In genomic region chr1:219283541-219283940, GRCh38 we compare ENCODE assay signal across 23 cellular contexts.
DNase-seq lines count a peak whose midpoint lies in the region; ATAC-seq and TF ChIP-seq lines count a peak whose summit lies in the region.
"Had no signal": no experiment of that assay in that cellular context is flagged by ENCODE, and none has a peak within 500 bp of the region (broad histone marks: within the 10 kb centered on the region; RNA-seq: fewer than 3 reads in every experiment).

No MANE protein-coding gene starts in this region.

- H3K27ac Mint-ChIP-seq in activated T-cell treated with anti-CD3 and anti-CD28 coated beads, Interleukin-2, amount 50 U/mL, for 72 hours: no peak overlapping the region
- H3K27ac Mint-ChIP-seq: B cell; CD4-positive, CD25-positive, alpha-beta regulatory T cell; CD8-positive, alpha-beta T cell had no signal

- no peaks in the 10 kb centered on the region for H3K9me2 ChIP-seq in SK-N-SH

- H3K4me1 Mint-ChIP-seq in activated T-cell treated with anti-CD3 and anti-CD28 coated beads, Interleukin-2, amount 50 U/mL, for 72 hours (ENCODE audit: low read depth): no peaks in the 10 kb centered on the region
- H3K4me1 Mint-ChIP-seq: B cell; CD4-positive, CD25-positive, alpha-beta regulatory T cell had no signal

- no peak overlapping the region for H3K4me3 Mint-ChIP-seq in activated T-cell treated with anti-CD3 and anti-CD28 coated beads, Interleukin-2, amount 50 U/mL, for 72 hours
- H3K4me3 Mint-ChIP-seq: B cell; CD4-positive, CD25-positive, alpha-beta regulatory T cell; CD8-positive, alpha-beta T cell had no signal

- no peak for TF ChIP-seq CTCF in SK-N-SH (IDR thresholded peaks at IDR 0.05)

- H3K4me2 ChIP-seq in SK-N-SH: no peak overlapping the region
- H3K4me2 ChIP-seq: BLaER1 had no signal

- no peak for TF ChIP-seq RAD21 in SK-N-SH (IDR thresholded peaks at IDR 0.05; ENCODE audit: low read length)

- H3K9me3 Mint-ChIP-seq in activated T-cell treated with anti-CD3 and anti-CD28 coated beads, Interleukin-2, amount 50 U/mL, for 72 hours: peaks cover 2% of the 10 kb centered on the region in 2 donors
- H3K9me3 Mint-ChIP-seq: CD8-positive, alpha-beta T cell had no signal

- peaks cover 0 to 15% of the 10 kb centered on the region in 2 experiments; a peak in 1 of 4 replicates for H3K4me1 ChIP-seq in SK-N-SH (ENCODE audit: control insufficient read depth in 1 of 2, insufficient read depth in 2 of 2, low read depth in 1 of 2, low read length in 1 of 2)
- H3K4me1 ChIP-seq: BLaER1 had no signal

- POLR2A ChIA-PET in SK-N-SH (lab: Yijun Ruan, JAX): no interaction called here

- H3K36me3 Mint-ChIP-seq in activated T-cell treated with anti-CD3 and anti-CD28 coated beads, Interleukin-2, amount 50 U/mL, for 72 hours (ENCODE audit: insufficient read depth in 2 of 2): no peaks in the 10 kb centered on the region
- H3K36me3 Mint-ChIP-seq: CD4-positive, CD25-positive, alpha-beta regulatory T cell; CD8-positive, alpha-beta T cell had no signal

- no peaks in the 10 kb centered on the region for H3K9me3 ChIP-seq in SK-N-SH
- H3K9me3 ChIP-seq: BLaER1, Caco-2 had no signal

- ATAC-seq in SK-N-SH treated with all-trans-retinoic acid at 6 μM for 48 hours (peak; percentile 24; the same call in 1 of the 3 replicates), GM18867 (IDR thresholded peaks at IDR 0.05; ENCODE audit: unreplicated experiment) (no peak)
- no peak for ATAC-seq in activated T-cell treated with anti-CD3 and anti-CD28 coated beads, Interleukin-2, amount 50 U/mL, for 72 hours (replicated peaks in 1 of 2)
- ATAC-seq: CD8-positive, alpha-beta T cell; GM12878 had no signal

- no peak overlapping the region for H3K4me3 ChIP-seq in SK-N-SH (ENCODE audit: low read depth in 2 of 2, low read length in 1 of 2)
- H3K4me3 ChIP-seq: BLaER1, GM12878, GM23248 had no signal

- DNase-seq in SK-N-SH (no peak), amniotic epithelial cell (ENCODE audit: low read depth) (peak; percentile 13), iris pigment epithelial cell (ENCODE audit: low read depth) (peak; percentile 43), LoVo (ENCODE audit: low spot score) (no peak)
- no peak for DNase-seq in activated T-cell treated with anti-CD3 and anti-CD28 coated beads, Interleukin-2, amount 50 U/mL, for 72 hours
- no peak for DNase-seq in activated CD4-positive, CD25-positive, alpha-beta regulatory T cell treated with anti-CD3 and anti-CD28 coated beads, Interleukin-2, amount 50 U/mL, for 72 hours
- DNase-seq: Caco-2; CD4-positive, CD25-positive, alpha-beta regulatory T cell; CD8-positive, alpha-beta T cell; DMS153; DND-41; EL; GDM1; GM23248; H7; HCEC 1CT had no signal

- peaks cover 17% of the 10 kb centered on the region for H3F3A ChIP-seq in SK-N-SH (replicated peaks; ENCODE audit: insufficient read depth)

- CTCF ChIA-PET in SK-N-SH (lab: Yijun Ruan, JAX): no interaction called here

- H3K79me2 ChIP-seq in SK-N-SH (ENCODE audit: insufficient read depth): no peaks in the 10 kb centered on the region

- H3K27me3 ChIP-seq in SK-N-SH (ENCODE audit: insufficient read depth): no peaks in the 10 kb centered on the region
- H3K27me3 ChIP-seq: BLaER1 had no signal

- no peak for TF ChIP-seq EP300 in SK-N-SH (IDR thresholded peaks at IDR 0.05; ENCODE audit: borderline replicate concordance in 1 of 2, low read depth in 1 of 2, low read length in 1 of 2)

- H2AFZ ChIP-seq in SK-N-SH (ENCODE audit: low read depth): no peak overlapping the region
- H2AFZ ChIP-seq: GM23248 had no signal

- H3K36me3 ChIP-seq in SK-N-SH (replicated peaks in 1 of 2; ENCODE audit: control insufficient read depth in 1 of 2, insufficient read depth in 2 of 2, low read length in 1 of 2): no peaks in the 10 kb centered on the region
- H3K36me3 ChIP-seq: BLaER1 had no signal

- no peaks in the 10 kb centered on the region for H3K27me3 Mint-ChIP-seq in activated T-cell treated with anti-CD3 and anti-CD28 coated beads, Interleukin-2, amount 50 U/mL, for 72 hours (ENCODE audit: low read depth)
- H3K27me3 Mint-ChIP-seq: B cell; CD4-positive, CD25-positive, alpha-beta regulatory T cell had no signal

- no peak overlapping the region for H3K27ac ChIP-seq in SK-N-SH (ENCODE audit: low read depth in 2 of 2, low read length in 1 of 2)
- H3K27ac ChIP-seq: 22Rv1, BLaER1, C4-2B, GM23248 had no signal

- H3K9ac ChIP-seq in SK-N-SH: no peak overlapping the region
- H3K9ac ChIP-seq: BLaER1, GM23248 had no signal

- no peaks in the 10 kb centered on the region for H4K20me1 ChIP-seq in SK-N-SH (ENCODE audit: insufficient read depth)
- H4K20me1 ChIP-seq: BLaER1 had no signal

TF ChIP-seq in SK-N-SH treated with all-trans-retinoic acid at 6 μM for 48 hours, 23 proteins besides CTCF, POLR2A, EP300 and RAD21 (continues in another document):
- TF ChIP-seq CSDC2 (CRISPR knock-in tag; IDR thresholded peaks at IDR 0.05) (no peak), ZNF565 (CRISPR knock-in tag; conservative IDR thresholded peaks at IDR 0.05; ENCODE audit: low read depth) (no peak), RARB (CRISPR knock-in tag; IDR thresholded peaks at IDR 0.05) (no peak), GLIS3 (CRISPR knock-in tag; IDR thresholded peaks at IDR 0.05) (no peak), CREB5 (CRISPR knock-in tag; IDR thresholded peaks at IDR 0.05; ENCODE audit: low read depth) (no peak), PATZ1 (CRISPR knock-in tag; IDR thresholded peaks at IDR 0.05; ENCODE audit: borderline replicate concordance) (no peak), PPARA (CRISPR knock-in tag; IDR thresholded peaks at IDR 0.05; ENCODE audit: borderline replicate concordance) (no peak), ZC3H10 (CRISPR knock-in tag; IDR thresholded peaks at IDR 0.05) (no peak), ZNF70 (CRISPR knock-in tag; IDR thresholded peaks at IDR 0.05) (no peak), ZFP3 (CRISPR knock-in tag; IDR thresholded peaks at IDR 0.05) (no peak)

TF ChIP-seq in SK-N-SH, 30 proteins besides CTCF, POLR2A, EP300 and RAD21:
- TF ChIP-seq EZH2phosphoT487 (IDR thresholded peaks at IDR 0.05; ENCODE audit: borderline replicate concordance, low read depth): no peak
- TF ChIP-seq NFIC (IDR thresholded peaks at IDR 0.05; ENCODE audit: borderline replicate concordance): no peak
- no peak for TF ChIP-seq YY1 (IDR thresholded peaks at IDR 0.05; ENCODE audit: low read depth)
- no peak for TF ChIP-seq RXRA (IDR thresholded peaks at IDR 0.05; ENCODE audit: borderline replicate concordance, low read depth)
- no peak for TF ChIP-seq RFX5 (IDR thresholded peaks at IDR 0.05; ENCODE audit: low read length)
- no peak for TF ChIP-seq FOXJ3 (CRISPR knock-in tag; IDR thresholded peaks at IDR 0.05)
- TF ChIP-seq REST (IDR thresholded peaks at IDR 0.05; ENCODE audit: low read depth, low read length): no peak
- no peak for TF ChIP-seq TCF12 (IDR thresholded peaks at IDR 0.05)
- no peak for TF ChIP-seq SIN3A (IDR thresholded peaks at IDR 0.05; ENCODE audit: borderline replicate concordance, low read depth, low read length)
- TF ChIP-seq IRF3 (IDR thresholded peaks at IDR 0.05; ENCODE audit: low read depth, low read length): no peak
- no peak for TF ChIP-seq GABPA (IDR thresholded peaks at IDR 0.05; ENCODE audit: low read depth)

Comparison
In these comparisons a context has a peak if more than half of its experiments do, and no peak if none do; other contexts are left out.
1. DNase-seq: peak in amniotic epithelial cell (single experiment) and iris pigment epithelial cell (single experiment); none in SK-N-SH (single experiment), activated T-cell treated with anti-CD3 and anti-CD28 coated beads, Interleukin-2, amount 50 U/mL, for 72 hours (0 of 2), LoVo (single experiment) and activated CD4-positive, CD25-positive, alpha-beta regulatory T cell treated with anti-CD3 and anti-CD28 coated beads, Interleukin-2, amount 50 U/mL, for 72 hours (single experiment).